In the genomic region with DNA sequence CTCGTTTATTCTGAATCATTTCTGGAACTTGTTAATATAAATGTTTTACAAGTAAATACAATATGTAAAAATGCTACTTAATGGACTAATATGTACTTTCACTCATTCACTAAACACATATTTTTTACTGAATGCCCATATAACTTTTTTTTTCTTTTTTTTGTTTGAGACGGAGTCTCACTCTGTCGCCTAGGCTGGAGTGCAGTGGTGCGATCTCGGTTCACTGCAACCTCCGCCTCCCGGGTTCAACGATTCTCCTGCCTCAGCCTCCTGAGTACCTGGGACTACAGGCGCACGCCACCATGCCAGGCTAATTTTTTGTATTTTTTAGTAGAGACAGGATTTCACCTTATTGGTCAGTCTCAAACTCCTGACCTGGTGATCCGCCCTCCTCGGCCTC, we compare ENCODE assay signal across 1 cellular context.
A peak's percentile ranks its signal among the peaks of the same experiment; 100 is the strongest.
TF ChIP-seq lines count a peak whose summit lies in the region.

No MANE protein-coding gene starts in this region.

TF ChIP-seq in K562, 482 proteins besides CTCF, POLR2A, EP300 and RAD21:
- 0 out of 2 replicates have a peak, but pooled peaks have one; percentile 6 for TF ChIP-seq TAL1 (IDR thresholded peaks at IDR 0.05)
TF ChIP-seq in K562: peak in this region for 1; not testable (repeated sequence) for 481.
